Comparison of ENCODE assay signal across 18 cellular contexts in genomic region chr13:111051656-111052232, GRCh38.
"Had no signal": no experiment of that assay in that cellular context is flagged by ENCODE, and none has a peak within 500 bp of the region (broad histone marks: within the 10 kb centered on the region; RNA-seq: fewer than 3 reads in every experiment).

No MANE protein-coding gene starts in this region.

- H3K4me3 ChIP-seq: heart right ventricle, stomach, suprapubic skin, tibial nerve had no signal

- H3K27ac ChIP-seq: heart right ventricle, stomach, suprapubic skin, tibial nerve had no signal

- H3K9me3 ChIP-seq: heart right ventricle, stomach, suprapubic skin, tibial nerve had no signal

- DNase-seq: activated CD4-positive, alpha-beta memory T cell treated with anti-CD3 and anti-CD28 coated beads, Interleukin-2, amount 10 ng/mL, durations not matched to agents 7 days and 5 days; activated CD4-positive, alpha-beta T cell treated with anti-CD3 and anti-CD28 coated beads, Interleukin-2, amount 10 ng/mL, durations not matched to agents 24 days and 14 days; activated CD8-positive, alpha-beta memory T cell treated with anti-CD3 and anti-CD28 coated beads, Interleukin-2, amount 10 ng/mL, durations not matched to agents 7 days and 5 days; activated effector memory CD4-positive, alpha-beta T cell treated with anti-CD3 and anti-CD28 coated beads, Interleukin-2, amount 50 U/mL, for 16 hours; activated naive CD4-positive, alpha-beta T cell treated with anti-CD3 and anti-CD28 coated beads, Interleukin-2, amount 10 ng/mL, durations not matched to agents 7 days and 5 days; activated T-cell treated with anti-CD3 and anti-CD28 coated beads for 4 hours; amygdala; foreskin fibroblast; heart right ventricle; islet precursor cell; left cardiac atrium; mesenchymal stem cell; nucleus accumbens; small intestine; stimulated activated CD4-positive, alpha-beta T cell treated with anti-CD3 and anti-CD28 coated beads, Interleukin-2, amount 100 ng/mL, for 24 hours; stomach had no signal

- H3K27me3 ChIP-seq: heart right ventricle, stomach, suprapubic skin, tibial nerve had no signal

- H3K36me3 ChIP-seq: heart right ventricle, stomach, suprapubic skin, tibial nerve had no signal

- ATAC-seq: activated CD8-positive, alpha-beta memory T cell treated with anti-CD3 and anti-CD28 coated beads, Interleukin-2, amount 10 ng/mL, durations not matched to agents 7 days and 5 days; left cardiac atrium had no signal
